ENCODE assay signal across 10 cellular contexts in the genomic region with DNA sequence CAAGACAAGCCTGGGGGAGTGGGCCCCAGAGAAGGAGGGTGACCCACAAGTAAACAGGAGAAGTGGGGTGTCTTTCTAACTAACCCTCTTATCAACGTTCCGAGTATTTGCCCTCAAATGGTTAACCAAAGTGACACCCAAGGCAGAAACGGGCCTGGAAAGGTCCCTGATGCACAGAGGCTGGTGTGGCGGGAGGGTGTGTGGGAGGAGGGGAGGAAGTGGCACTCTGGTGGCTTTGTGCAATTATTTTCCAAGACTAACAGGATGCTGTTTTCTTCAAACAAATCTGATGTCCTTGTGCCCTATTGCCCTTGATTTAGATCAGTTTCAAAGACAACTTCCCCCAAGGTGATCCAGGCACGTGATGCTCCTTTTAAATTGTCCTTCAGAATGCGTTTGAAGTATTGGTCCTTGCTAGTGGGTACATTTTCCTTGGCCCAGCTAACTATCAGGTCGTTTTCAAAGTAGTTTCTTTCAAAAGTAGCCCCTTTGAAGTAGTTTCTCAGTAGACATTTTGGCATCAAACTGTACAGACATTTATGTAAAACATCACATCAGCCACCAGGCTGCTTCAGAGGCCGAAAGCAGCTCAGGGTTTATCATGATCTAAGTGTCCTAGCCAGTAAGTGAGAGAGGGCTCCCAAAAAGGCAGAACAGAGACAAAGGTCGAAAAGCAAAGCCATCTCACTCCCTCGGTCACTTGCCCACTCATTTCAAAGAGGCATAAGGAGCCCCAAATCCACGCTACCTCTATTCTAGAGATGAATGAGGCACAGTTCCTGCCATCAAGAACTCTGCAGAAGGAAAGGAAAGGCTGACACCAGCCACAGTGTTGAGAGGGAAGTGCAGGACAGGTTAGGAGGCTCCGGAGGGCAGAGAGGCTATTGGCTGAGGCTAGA.
DNase-seq lines count a peak whose midpoint lies in the region; ATAC-seq and TF ChIP-seq lines count a peak whose summit lies in the region.
"Had no signal": no experiment of that assay in that cellular context is flagged by ENCODE, and none has a peak within 500 bp of the region (broad histone marks: within the 10 kb centered on the region; RNA-seq: fewer than 3 reads in every experiment).

No MANE protein-coding gene starts in this region.

- no peak for TF ChIP-seq CTCF in endothelial cell (IDR thresholded peaks at IDR 0.05; ENCODE audit: unreplicated experiment)

- H3K27ac ChIP-seq in effector memory CD4-positive, alpha-beta T cell (ENCODE audit: insufficient read depth, low read length, poor library complexity, severe bottlenecking): no peak overlapping the region
- H3K27ac ChIP-seq: thoracic aorta had no signal

- ATAC-seq in activated CD8-positive, alpha-beta T cell treated with anti-CD3 and anti-CD28 coated beads, Interleukin-2, amount 10 ng/mL, durations not matched to agents 7 days and 5 days: peak; percentile 81
- ATAC-seq in HG03097 (IDR thresholded peaks at IDR 0.05; ENCODE audit: low FRiP score, unreplicated experiment): no peak
- no peak for ATAC-seq in GM19023 (IDR thresholded peaks at IDR 0.05; ENCODE audit: unreplicated experiment)

- H3K9me3 ChIP-seq in effector memory CD4-positive, alpha-beta T cell (ENCODE audit: control insufficient read depth, low read length): no peaks in the 10 kb centered on the region
- H3K9me3 ChIP-seq: MG63, thoracic aorta had no signal

- H3K4me3 ChIP-seq in effector memory CD4-positive, alpha-beta T cell (ENCODE audit: insufficient read depth, low read depth, low read length, poor library complexity, severe bottlenecking): no peak overlapping the region
- H3K4me3 ChIP-seq: MG63, thoracic aorta had no signal

- CTCF ChIA-PET in activated CD8-positive, alpha-beta T cell treated with anti-CD3 and anti-CD28 coated beads, Interleukin-2, amount 10 ng/mL, durations not matched to agents 7 days and 5 days (lab: Charles Lee): interaction anchor here (0.7 to 2.4 kb wide), 5 partner anchors 9 to 167 kb away, joined by 3 to 9 read pairs (median 3); no protein-coding TSS in a partner anchor

- H3K27me3 ChIP-seq in effector memory CD4-positive, alpha-beta T cell (replicated peaks; ENCODE audit: control insufficient read depth, insufficient read depth, low read length, poor library complexity, severe bottlenecking): no peaks in the 10 kb centered on the region
- H3K27me3 ChIP-seq: MG63 had no signal

- H3K9me3 Mint-ChIP-seq in activated CD8-positive, alpha-beta T cell treated with anti-CD3 and anti-CD28 coated beads, Interleukin-2, amount 10 ng/mL, durations not matched to agents 7 days and 5 days (ENCODE audit: insufficient read depth): no peaks in the 10 kb centered on the region
- no peaks in the 10 kb centered on the region for H3K9me3 Mint-ChIP-seq in endothelial cell (ENCODE audit: unreplicated experiment)

- H3K36me3 Mint-ChIP-seq in activated CD8-positive, alpha-beta T cell treated with anti-CD3 and anti-CD28 coated beads, Interleukin-2, amount 10 ng/mL, durations not matched to agents 7 days and 5 days (ENCODE audit: low read depth): peaks cover 34% of the 10 kb centered on the region
- no peaks in the 10 kb centered on the region for H3K36me3 Mint-ChIP-seq in endothelial cell (ENCODE audit: low read depth, unreplicated experiment)

- H3K27me3 Mint-ChIP-seq in activated CD8-positive, alpha-beta T cell treated with anti-CD3 and anti-CD28 coated beads, Interleukin-2, amount 10 ng/mL, durations not matched to agents 7 days and 5 days (ENCODE audit: low read depth): no peaks in the 10 kb centered on the region
- H3K27me3 Mint-ChIP-seq in endothelial cell (ENCODE audit: unreplicated experiment): peaks cover 4% of the 10 kb centered on the region

- H3K4me3 Mint-ChIP-seq in activated CD8-positive, alpha-beta T cell treated with anti-CD3 and anti-CD28 coated beads, Interleukin-2, amount 10 ng/mL, durations not matched to agents 7 days and 5 days: peak overlapping the region; percentile 13
- no peak overlapping the region for H3K4me3 Mint-ChIP-seq in endothelial cell (ENCODE audit: unreplicated experiment)

- H3K36me3 ChIP-seq in effector memory CD4-positive, alpha-beta T cell (ENCODE audit: control insufficient read depth, insufficient read depth, low read length): no peaks in the 10 kb centered on the region
- H3K36me3 ChIP-seq: MG63, thoracic aorta had no signal

- H3K27ac Mint-ChIP-seq in activated CD8-positive, alpha-beta T cell treated with anti-CD3 and anti-CD28 coated beads, Interleukin-2, amount 10 ng/mL, durations not matched to agents 7 days and 5 days: peak overlapping the region; percentile 92
- no peak overlapping the region for H3K27ac Mint-ChIP-seq in endothelial cell (ENCODE audit: unreplicated experiment)

- peaks cover 27% of the 10 kb centered on the region for H3K4me1 ChIP-seq in effector memory CD4-positive, alpha-beta T cell (ENCODE audit: control insufficient read depth, insufficient read depth, low read length, poor library complexity, severe bottlenecking)

- DNase-seq in MV-4-11 (lab: John Stamatoyannopoulos, UW): peak; percentile 86
- peak; percentile 86 for DNase-seq in activated CD8-positive, alpha-beta T cell treated with anti-CD3 and anti-CD28 coated beads, Interleukin-2, amount 10 ng/mL, durations not matched to agents 7 days and 5 days
- DNase-seq in effector memory CD4-positive, alpha-beta T cell: peak; percentile 5 to 21 (median 18)
- peak; percentile 35 to 40 for DNase-seq in stimulated activated CD8-positive, alpha-beta memory T cell treated with anti-CD3 and anti-CD28 coated beads, Interleukin-4, amount 100 ng/mL, for 4 hours (ENCODE audit: low read depth in 2 of 2, low spot score in 1 of 2)
- DNase-seq in endothelial cell (ENCODE audit: low spot score): no peak
- no peak for DNase-seq in SHP77 (lab: John Stamatoyannopoulos, UW)
- DNase-seq: MG63 had no signal

- H3K4me1 Mint-ChIP-seq in activated CD8-positive, alpha-beta T cell treated with anti-CD3 and anti-CD28 coated beads, Interleukin-2, amount 10 ng/mL, durations not matched to agents 7 days and 5 days (ENCODE audit: low read depth): peaks cover 85% of the 10 kb centered on the region
- peaks cover 11% of the 10 kb centered on the region for H3K4me1 Mint-ChIP-seq in endothelial cell (ENCODE audit: unreplicated experiment)

- POLR2A ChIA-PET in activated CD8-positive, alpha-beta T cell treated with anti-CD3 and anti-CD28 coated beads, Interleukin-2, amount 10 ng/mL, durations not matched to agents 7 days and 5 days (lab: Charles Lee): interaction anchor here (1.2 to 2.1 kb wide), 3 partner anchors 10 to 371 kb away, joined by 4 to 6 read pairs (median 5); a partner anchor contains a TSS

Comparison
In these comparisons a context has a peak if more than half of its experiments do, and no peak if none do; other contexts are left out.
1. DNase-seq: peak in MV-4-11 (single experiment), activated CD8-positive, alpha-beta T cell treated with anti-CD3 and anti-CD28 coated beads, Interleukin-2, amount 10 ng/mL, durations not matched to agents 7 days and 5 days (single experiment), effector memory CD4-positive, alpha-beta T cell (3 of 3) and stimulated activated CD8-positive, alpha-beta memory T cell treated with anti-CD3 and anti-CD28 coated beads, Interleukin-4, amount 100 ng/mL, for 4 hours (2 of 2); none in endothelial cell (single experiment) and SHP77 (0 of 2).